1 cellular context compared by ENCODE assay signal in genomic region chr9:114172981-114173833, GRCh38.
TF ChIP-seq lines count a peak whose summit lies in the region.

No MANE protein-coding gene starts in this region.

TF ChIP-seq in HepG2, 621 proteins besides CTCF, POLR2A, EP300 and RAD21 (continued from another document and continues in another):
- TF ChIP-seq ZBTB4 (CRISPR knock-in tag; IDR thresholded peaks at IDR 0.05; ENCODE audit: borderline replicate concordance) (0 out of 2 replicates have a peak, but pooled peaks have one; percentile 59), KDM4B (CRISPR knock-in tag; IDR thresholded peaks at IDR 0.05) (no peak), ZNF720 (CRISPR knock-in tag; IDR thresholded peaks at IDR 0.05) (no peak), STAG1 (CRISPR knock-in tag; IDR thresholded peaks at IDR 0.05) (no peak), ZNF496 (CRISPR knock-in tag; IDR thresholded peaks at IDR 0.05; ENCODE audit: insufficient replicate concordance) (no peak), ZNF629 (CRISPR knock-in tag; conservative IDR thresholded peaks at IDR 0.05) (peak; percentile 95), PAXIP1 (CRISPR knock-in tag; conservative IDR thresholded peaks at IDR 0.05) (no peak), ZNF143 (CRISPR knock-in tag; IDR thresholded peaks at IDR 0.05) (no peak), PHF8 (CRISPR knock-in tag; IDR thresholded peaks at IDR 0.05) (0 out of 2 replicates have a peak, but pooled peaks have one; percentile 32), ZMAT5 (CRISPR knock-in tag; IDR thresholded peaks at IDR 0.05; ENCODE audit: borderline replicate concordance, low read depth) (no peak), ZNF598 (CRISPR knock-in tag; IDR thresholded peaks at IDR 0.05; ENCODE audit: borderline replicate concordance) (no peak), GPBP1L1 (CRISPR knock-in tag; IDR thresholded peaks at IDR 0.05) (no peak), ZBTB33 (CRISPR knock-in tag; IDR thresholded peaks at IDR 0.05) (peak; percentile 81), ZNF546 (CRISPR knock-in tag; conservative IDR thresholded peaks at IDR 0.05) (no peak), ZNF414 (CRISPR knock-in tag; IDR thresholded peaks at IDR 0.05) (no peak), TFDP1 (CRISPR knock-in tag; IDR thresholded peaks at IDR 0.05; ENCODE audit: borderline replicate concordance) (no peak), ZBTB42 (CRISPR knock-in tag; IDR thresholded peaks at IDR 0.05) (no peak), BRD4 (CRISPR knock-in tag; IDR thresholded peaks at IDR 0.05) (no peak), ZMAT3 (CRISPR knock-in tag; conservative IDR thresholded peaks at IDR 0.05) (no peak), AGO2 (optimal IDR thresholded peaks at IDR 0.05; ENCODE audit: low read depth, low read length) (peak; percentile 87), ZXDC (CRISPR knock-in tag; IDR thresholded peaks at IDR 0.05) (0 out of 2 replicates have a peak, but pooled peaks have one; percentile 32), ZNF543 (CRISPR knock-in tag; IDR thresholded peaks at IDR 0.05) (no peak), ZNF687 (CRISPR knock-in tag; IDR thresholded peaks at IDR 0.05) (peak; percentile 85), ARID5B (CRISPR knock-in tag; IDR thresholded peaks at IDR 0.05) (no peak), CBX1 (IDR thresholded peaks at IDR 0.05; ENCODE audit: low read depth) (no peak), NFATC3 (CRISPR knock-in tag; IDR thresholded peaks at IDR 0.05) (no peak), ZNF557 (CRISPR knock-in tag; IDR thresholded peaks at IDR 0.05) (no peak), ZNF432 (CRISPR knock-in tag; IDR thresholded peaks at IDR 0.05; ENCODE audit: borderline replicate concordance) (no peak), ZBTB38 (CRISPR knock-in tag; IDR thresholded peaks at IDR 0.05) (peak; percentile 98), ZMYM3 (CRISPR knock-in tag; IDR thresholded peaks at IDR 0.05) (peak; percentile 80), MATR3 (CRISPR knock-in tag; IDR thresholded peaks at IDR 0.05) (no peak), ESRRA (CRISPR knock-in tag; IDR thresholded peaks at IDR 0.05; ENCODE audit: low read depth) (0 out of 2 replicates have a peak, but pooled peaks have one; percentile 42), HIVEP1 (CRISPR knock-in tag; IDR thresholded peaks at IDR 0.05) (no peak), ZNF749 (CRISPR knock-in tag; IDR thresholded peaks at IDR 0.05; ENCODE audit: borderline replicate concordance) (no peak)
